ENCODE assay signal across 2 cellular contexts in genomic region chr3:97975466-97975865, GRCh38.
TF ChIP-seq lines count a peak whose summit lies in the region.

No MANE protein-coding gene starts in this region.

TF ChIP-seq in SK-N-SH, 30 proteins besides CTCF, POLR2A, EP300 and RAD21:
- no peak for TF ChIP-seq RXRA (IDR thresholded peaks at IDR 0.05; ENCODE audit: borderline replicate concordance, low read depth)
- no peak for TF ChIP-seq FOXJ3 (CRISPR knock-in tag; IDR thresholded peaks at IDR 0.05)
- no peak for TF ChIP-seq MXI1 (IDR thresholded peaks at IDR 0.05; ENCODE audit: low read depth, low read length)
- no peak for TF ChIP-seq CHD2 (IDR thresholded peaks at IDR 0.05; ENCODE audit: low read length, partially characterized antibody)
- TF ChIP-seq, protein P1, sequence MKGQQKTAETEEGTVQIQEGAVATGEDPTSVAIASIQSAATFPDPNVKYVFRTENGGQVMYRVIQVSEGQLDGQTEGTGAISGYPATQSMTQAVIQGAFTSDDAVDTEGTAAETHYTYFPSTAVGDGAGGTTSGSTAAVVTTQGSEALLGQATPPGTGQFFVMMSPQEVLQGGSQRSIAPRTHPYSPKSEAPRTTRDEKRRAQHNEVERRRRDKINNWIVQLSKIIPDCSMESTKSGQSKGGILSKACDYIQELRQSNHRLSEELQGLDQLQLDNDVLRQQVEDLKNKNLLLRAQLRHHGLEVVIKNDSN (IDR thresholded peaks at IDR 0.05; ENCODE audit: borderline replicate concordance, low read depth) = no peak
- TF ChIP-seq PBX3 (IDR thresholded peaks at IDR 0.05) = no peak
- no peak for TF ChIP-seq SIN3A (IDR thresholded peaks at IDR 0.05; ENCODE audit: borderline replicate concordance, low read depth, low read length)
- no peak for TF ChIP-seq FOXM1 (IDR thresholded peaks at IDR 0.05; ENCODE audit: low read depth)
- no peak for TF ChIP-seq SMC3 (IDR thresholded peaks at IDR 0.05; ENCODE audit: low read depth, low read length)
- no peak for TF ChIP-seq NRF1 (IDR thresholded peaks at IDR 0.05; ENCODE audit: low read depth, low read length)
- TF ChIP-seq ZBTB33 (IDR thresholded peaks at IDR 0.05; ENCODE audit: borderline replicate concordance, low read depth) = no peak
- no peak for TF ChIP-seq GABPA (IDR thresholded peaks at IDR 0.05; ENCODE audit: low read depth)
- no peak for TF ChIP-seq GATA2 (CRISPR knock-in tag; IDR thresholded peaks at IDR 0.05)
- no peak for TF ChIP-seq TAF1 (IDR thresholded peaks at IDR 0.05; ENCODE audit: borderline replicate concordance, low read depth, low read length)
- TF ChIP-seq EZH2phosphoT487 (IDR thresholded peaks at IDR 0.05; ENCODE audit: borderline replicate concordance, low read depth) = no peak
- TF ChIP-seq JUND (IDR thresholded peaks at IDR 0.05) = no peak
- TF ChIP-seq, protein P2, sequence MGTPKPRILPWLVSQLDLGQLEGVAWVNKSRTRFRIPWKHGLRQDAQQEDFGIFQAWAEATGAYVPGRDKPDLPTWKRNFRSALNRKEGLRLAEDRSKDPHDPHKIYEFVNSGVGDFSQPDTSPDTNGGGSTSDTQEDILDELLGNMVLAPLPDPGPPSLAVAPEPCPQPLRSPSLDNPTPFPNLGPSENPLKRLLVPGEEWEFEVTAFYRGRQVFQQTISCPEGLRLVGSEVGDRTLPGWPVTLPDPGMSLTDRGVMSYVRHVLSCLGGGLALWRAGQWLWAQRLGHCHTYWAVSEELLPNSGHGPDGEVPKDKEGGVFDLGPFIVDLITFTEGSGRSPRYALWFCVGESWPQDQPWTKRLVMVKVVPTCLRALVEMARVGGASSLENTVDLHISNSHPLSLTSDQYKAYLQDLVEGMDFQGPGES (IDR thresholded peaks at IDR 0.05; ENCODE audit: low read depth, low read length) = no peak
- no peak for TF ChIP-seq REST (IDR thresholded peaks at IDR 0.05; ENCODE audit: low read depth, low read length)
- no peak for TF ChIP-seq RCOR1 (IDR thresholded peaks at IDR 0.05; ENCODE audit: low read length)
- TF ChIP-seq RFX5 (IDR thresholded peaks at IDR 0.05; ENCODE audit: low read length) = no peak

TF ChIP-seq in SK-N-SH treated with all-trans-retinoic acid at 6 μM for 48 hours, 23 proteins besides CTCF, POLR2A, EP300 and RAD21:
- TF ChIP-seq ZFP30 (CRISPR knock-in tag; IDR thresholded peaks at IDR 0.05) (no peak), CSDC2 (CRISPR knock-in tag; IDR thresholded peaks at IDR 0.05) (no peak), GLIS3 (CRISPR knock-in tag; IDR thresholded peaks at IDR 0.05) (no peak), CREB5 (CRISPR knock-in tag; IDR thresholded peaks at IDR 0.05; ENCODE audit: low read depth) (no peak), OSR1 (CRISPR knock-in tag; IDR thresholded peaks at IDR 0.05) (no peak), PATZ1 (CRISPR knock-in tag; IDR thresholded peaks at IDR 0.05; ENCODE audit: borderline replicate concordance) (no peak), ZNF70 (CRISPR knock-in tag; IDR thresholded peaks at IDR 0.05) (no peak), TOX (CRISPR knock-in tag; IDR thresholded peaks at IDR 0.05; ENCODE audit: borderline replicate concordance) (no peak), ARNTL (CRISPR knock-in tag; IDR thresholded peaks at IDR 0.05; ENCODE audit: borderline replicate concordance, low read depth) (no peak), ESRRG (CRISPR knock-in tag; IDR thresholded peaks at IDR 0.05) (no peak), ISL1 (CRISPR knock-in tag; IDR thresholded peaks at IDR 0.05) (no peak), ZNF8 (CRISPR knock-in tag; IDR thresholded peaks at IDR 0.05) (no peak), SNAI2 (CRISPR knock-in tag; IDR thresholded peaks at IDR 0.05) (no peak), ZNF565 (CRISPR knock-in tag; conservative IDR thresholded peaks at IDR 0.05; ENCODE audit: low read depth) (no peak)
- TF ChIP-seq, protein P3, sequence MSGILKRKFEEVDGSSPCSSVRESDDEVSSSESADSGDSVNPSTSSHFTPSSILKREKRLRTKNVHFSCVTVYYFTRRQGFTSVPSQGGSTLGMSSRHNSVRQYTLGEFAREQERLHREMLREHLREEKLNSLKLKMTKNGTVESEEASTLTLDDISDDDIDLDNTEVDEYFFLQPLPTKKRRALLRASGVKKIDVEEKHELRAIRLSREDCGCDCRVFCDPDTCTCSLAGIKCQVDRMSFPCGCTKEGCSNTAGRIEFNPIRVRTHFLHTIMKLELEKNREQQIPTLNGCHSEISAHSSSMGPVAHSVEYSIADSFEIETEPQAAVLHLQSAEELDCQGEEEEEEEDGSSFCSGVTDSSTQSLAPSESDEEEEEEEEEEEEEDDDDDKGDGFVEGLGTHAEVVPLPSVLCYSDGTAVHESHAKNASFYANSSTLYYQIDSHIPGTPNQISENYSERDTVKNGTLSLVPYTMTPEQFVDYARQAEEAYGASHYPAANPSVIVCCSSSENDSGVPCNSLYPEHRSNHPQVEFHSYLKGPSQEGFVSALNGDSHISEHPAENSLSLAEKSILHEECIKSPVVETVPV (CRISPR knock-in tag; IDR thresholded peaks at IDR 0.05) = no peak
